Comparison of ENCODE assay signal across 1 cellular context in genomic region chr4:39324897-39325613, GRCh38.
TF ChIP-seq lines count a peak whose summit lies in the region.

No MANE protein-coding gene starts in this region.

TF ChIP-seq in HepG2, 621 proteins besides CTCF, POLR2A, EP300 and RAD21 (continued from another document and continues in another):
- TF ChIP-seq, protein P1, sequence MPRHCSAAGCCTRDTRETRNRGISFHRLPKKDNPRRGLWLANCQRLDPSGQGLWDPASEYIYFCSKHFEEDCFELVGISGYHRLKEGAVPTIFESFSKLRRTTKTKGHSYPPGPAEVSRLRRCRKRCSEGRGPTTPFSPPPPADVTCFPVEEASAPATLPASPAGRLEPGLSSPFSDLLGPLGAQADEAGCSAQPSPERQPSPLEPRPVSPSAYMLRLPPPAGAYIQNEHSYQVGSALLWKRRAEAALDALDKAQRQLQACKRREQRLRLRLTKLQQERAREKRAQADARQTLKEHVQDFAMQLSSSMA (CRISPR knock-in tag; IDR thresholded peaks at IDR 0.05) = no peak
- TF ChIP-seq TSC22D2 (CRISPR knock-in tag; IDR thresholded peaks at IDR 0.05; ENCODE audit: borderline replicate concordance) (no peak), KAT2B (IDR thresholded peaks at IDR 0.05; ENCODE audit: borderline replicate concordance, low read depth, low read length) (no peak), ATF7 (IDR thresholded peaks at IDR 0.05) (peak; percentile 61; the same call in 1 of the 2 replicates), ATF7 (CRISPR knock-in tag; IDR thresholded peaks at IDR 0.05) (no peak), HMGXB3 (CRISPR knock-in tag; IDR thresholded peaks at IDR 0.05; ENCODE audit: borderline replicate concordance) (no peak), REPIN1 (CRISPR knock-in tag; IDR thresholded peaks at IDR 0.05; ENCODE audit: borderline replicate concordance, low read depth) (0 out of 2 replicates have a peak, but pooled peaks have one; percentile 33), SOX13 (IDR thresholded peaks at IDR 0.05) (no peak), SOX13 (CRISPR knock-in tag; conservative IDR thresholded peaks at IDR 0.05 in 1 of 2, IDR thresholded peaks at IDR 0.05 in 1 of 2) (peak in 1 of 2 experiments; percentile 43; a peak in 1 of 4 replicates), ZBTB38 (CRISPR knock-in tag; IDR thresholded peaks at IDR 0.05) (no peak), ZNF577 (CRISPR knock-in tag; IDR thresholded peaks at IDR 0.05; ENCODE audit: borderline replicate concordance, low read depth) (no peak), HOXA9 (CRISPR knock-in tag; IDR thresholded peaks at IDR 0.05; ENCODE audit: borderline replicate concordance) (no peak), TCF7L2 (IDR thresholded peaks at IDR 0.05; ENCODE audit: low read depth, low read length) (no peak), ZBTB25 (CRISPR knock-in tag; IDR thresholded peaks at IDR 0.05) (0 out of 2 replicates have a peak, but pooled peaks have one; percentile 59), ZNF768 (CRISPR knock-in tag; IDR thresholded peaks at IDR 0.05) (no peak), NCOA1 (CRISPR knock-in tag; IDR thresholded peaks at IDR 0.05) (no peak), ZHX1 (CRISPR knock-in tag; IDR thresholded peaks at IDR 0.05; ENCODE audit: low read depth) (no peak), ZNF441 (CRISPR knock-in tag; IDR thresholded peaks at IDR 0.05; ENCODE audit: borderline replicate concordance) (no peak)
- TF ChIP-seq, protein P2, sequence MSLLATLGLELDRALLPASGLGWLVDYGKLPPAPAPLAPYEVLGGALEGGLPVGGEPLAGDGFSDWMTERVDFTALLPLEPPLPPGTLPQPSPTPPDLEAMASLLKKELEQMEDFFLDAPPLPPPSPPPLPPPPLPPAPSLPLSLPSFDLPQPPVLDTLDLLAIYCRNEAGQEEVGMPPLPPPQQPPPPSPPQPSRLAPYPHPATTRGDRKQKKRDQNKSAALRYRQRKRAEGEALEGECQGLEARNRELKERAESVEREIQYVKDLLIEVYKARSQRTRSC (CRISPR knock-in tag; IDR thresholded peaks at IDR 0.05; ENCODE audit: low read depth) = no peak
- TF ChIP-seq, protein P3, sequence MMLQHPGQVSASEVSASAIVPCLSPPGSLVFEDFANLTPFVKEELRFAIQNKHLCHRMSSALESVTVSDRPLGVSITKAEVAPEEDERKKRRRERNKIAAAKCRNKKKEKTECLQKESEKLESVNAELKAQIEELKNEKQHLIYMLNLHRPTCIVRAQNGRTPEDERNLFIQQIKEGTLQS (CRISPR knock-in tag; IDR thresholded peaks at IDR 0.05) = peak; percentile 39; the same call in 1 of the 2 replicates
- TF ChIP-seq, protein P4, sequence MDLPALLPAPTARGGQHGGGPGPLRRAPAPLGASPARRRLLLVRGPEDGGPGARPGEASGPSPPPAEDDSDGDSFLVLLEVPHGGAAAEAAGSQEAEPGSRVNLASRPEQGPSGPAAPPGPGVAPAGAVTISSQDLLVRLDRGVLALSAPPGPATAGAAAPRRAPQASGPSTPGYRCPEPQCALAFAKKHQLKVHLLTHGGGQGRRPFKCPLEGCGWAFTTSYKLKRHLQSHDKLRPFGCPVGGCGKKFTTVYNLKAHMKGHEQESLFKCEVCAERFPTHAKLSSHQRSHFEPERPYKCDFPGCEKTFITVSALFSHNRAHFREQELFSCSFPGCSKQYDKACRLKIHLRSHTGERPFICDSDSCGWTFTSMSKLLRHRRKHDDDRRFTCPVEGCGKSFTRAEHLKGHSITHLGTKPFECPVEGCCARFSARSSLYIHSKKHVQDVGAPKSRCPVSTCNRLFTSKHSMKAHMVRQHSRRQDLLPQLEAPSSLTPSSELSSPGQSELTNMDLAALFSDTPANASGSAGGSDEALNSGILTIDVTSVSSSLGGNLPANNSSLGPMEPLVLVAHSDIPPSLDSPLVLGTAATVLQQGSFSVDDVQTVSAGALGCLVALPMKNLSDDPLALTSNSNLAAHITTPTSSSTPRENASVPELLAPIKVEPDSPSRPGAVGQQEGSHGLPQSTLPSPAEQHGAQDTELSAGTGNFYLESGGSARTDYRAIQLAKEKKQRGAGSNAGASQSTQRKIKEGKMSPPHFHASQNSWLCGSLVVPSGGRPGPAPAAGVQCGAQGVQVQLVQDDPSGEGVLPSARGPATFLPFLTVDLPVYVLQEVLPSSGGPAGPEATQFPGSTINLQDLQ (CRISPR knock-in tag; IDR thresholded peaks at IDR 0.05) = no peak
- TF ChIP-seq, protein P5, sequence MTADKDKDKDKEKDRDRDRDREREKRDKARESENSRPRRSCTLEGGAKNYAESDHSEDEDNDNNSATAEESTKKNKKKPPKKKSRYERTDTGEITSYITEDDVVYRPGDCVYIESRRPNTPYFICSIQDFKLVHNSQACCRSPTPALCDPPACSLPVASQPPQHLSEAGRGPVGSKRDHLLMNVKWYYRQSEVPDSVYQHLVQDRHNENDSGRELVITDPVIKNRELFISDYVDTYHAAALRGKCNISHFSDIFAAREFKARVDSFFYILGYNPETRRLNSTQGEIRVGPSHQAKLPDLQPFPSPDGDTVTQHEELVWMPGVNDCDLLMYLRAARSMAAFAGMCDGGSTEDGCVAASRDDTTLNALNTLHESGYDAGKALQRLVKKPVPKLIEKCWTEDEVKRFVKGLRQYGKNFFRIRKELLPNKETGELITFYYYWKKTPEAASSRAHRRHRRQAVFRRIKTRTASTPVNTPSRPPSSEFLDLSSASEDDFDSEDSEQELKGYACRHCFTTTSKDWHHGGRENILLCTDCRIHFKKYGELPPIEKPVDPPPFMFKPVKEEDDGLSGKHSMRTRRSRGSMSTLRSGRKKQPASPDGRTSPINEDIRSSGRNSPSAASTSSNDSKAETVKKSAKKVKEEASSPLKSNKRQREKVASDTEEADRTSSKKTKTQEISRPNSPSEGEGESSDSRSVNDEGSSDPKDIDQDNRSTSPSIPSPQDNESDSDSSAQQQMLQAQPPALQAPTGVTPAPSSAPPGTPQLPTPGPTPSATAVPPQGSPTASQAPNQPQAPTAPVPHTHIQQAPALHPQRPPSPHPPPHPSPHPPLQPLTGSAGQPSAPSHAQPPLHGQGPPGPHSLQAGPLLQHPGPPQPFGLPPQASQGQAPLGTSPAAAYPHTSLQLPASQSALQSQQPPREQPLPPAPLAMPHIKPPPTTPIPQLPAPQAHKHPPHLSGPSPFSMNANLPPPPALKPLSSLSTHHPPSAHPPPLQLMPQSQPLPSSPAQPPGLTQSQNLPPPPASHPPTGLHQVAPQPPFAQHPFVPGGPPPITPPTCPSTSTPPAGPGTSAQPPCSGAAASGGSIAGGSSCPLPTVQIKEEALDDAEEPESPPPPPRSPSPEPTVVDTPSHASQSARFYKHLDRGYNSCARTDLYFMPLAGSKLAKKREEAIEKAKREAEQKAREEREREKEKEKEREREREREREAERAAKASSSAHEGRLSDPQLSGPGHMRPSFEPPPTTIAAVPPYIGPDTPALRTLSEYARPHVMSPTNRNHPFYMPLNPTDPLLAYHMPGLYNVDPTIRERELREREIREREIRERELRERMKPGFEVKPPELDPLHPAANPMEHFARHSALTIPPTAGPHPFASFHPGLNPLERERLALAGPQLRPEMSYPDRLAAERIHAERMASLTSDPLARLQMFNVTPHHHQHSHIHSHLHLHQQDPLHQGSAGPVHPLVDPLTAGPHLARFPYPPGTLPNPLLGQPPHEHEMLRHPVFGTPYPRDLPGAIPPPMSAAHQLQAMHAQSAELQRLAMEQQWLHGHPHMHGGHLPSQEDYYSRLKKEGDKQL (CRISPR knock-in tag; IDR thresholded peaks at IDR 0.05; ENCODE audit: low read depth) = no peak
- TF ChIP-seq, protein P6, sequence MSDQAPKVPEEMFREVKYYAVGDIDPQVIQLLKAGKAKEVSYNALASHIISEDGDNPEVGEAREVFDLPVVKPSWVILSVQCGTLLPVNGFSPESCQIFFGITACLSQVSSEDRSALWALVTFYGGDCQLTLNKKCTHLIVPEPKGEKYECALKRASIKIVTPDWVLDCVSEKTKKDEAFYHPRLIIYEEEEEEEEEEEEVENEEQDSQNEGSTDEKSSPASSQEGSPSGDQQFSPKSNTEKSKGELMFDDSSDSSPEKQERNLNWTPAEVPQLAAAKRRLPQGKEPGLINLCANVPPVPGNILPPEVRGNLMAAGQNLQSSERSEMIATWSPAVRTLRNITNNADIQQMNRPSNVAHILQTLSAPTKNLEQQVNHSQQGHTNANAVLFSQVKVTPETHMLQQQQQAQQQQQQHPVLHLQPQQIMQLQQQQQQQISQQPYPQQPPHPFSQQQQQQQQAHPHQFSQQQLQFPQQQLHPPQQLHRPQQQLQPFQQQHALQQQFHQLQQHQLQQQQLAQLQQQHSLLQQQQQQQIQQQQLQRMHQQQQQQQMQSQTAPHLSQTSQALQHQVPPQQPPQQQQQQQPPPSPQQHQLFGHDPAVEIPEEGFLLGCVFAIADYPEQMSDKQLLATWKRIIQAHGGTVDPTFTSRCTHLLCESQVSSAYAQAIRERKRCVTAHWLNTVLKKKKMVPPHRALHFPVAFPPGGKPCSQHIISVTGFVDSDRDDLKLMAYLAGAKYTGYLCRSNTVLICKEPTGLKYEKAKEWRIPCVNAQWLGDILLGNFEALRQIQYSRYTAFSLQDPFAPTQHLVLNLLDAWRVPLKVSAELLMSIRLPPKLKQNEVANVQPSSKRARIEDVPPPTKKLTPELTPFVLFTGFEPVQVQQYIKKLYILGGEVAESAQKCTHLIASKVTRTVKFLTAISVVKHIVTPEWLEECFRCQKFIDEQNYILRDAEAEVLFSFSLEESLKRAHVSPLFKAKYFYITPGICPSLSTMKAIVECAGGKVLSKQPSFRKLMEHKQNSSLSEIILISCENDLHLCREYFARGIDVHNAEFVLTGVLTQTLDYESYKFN (CRISPR knock-in tag; conservative IDR thresholded peaks at IDR 0.05) = peak; percentile 55
- TF ChIP-seq, protein P7, sequence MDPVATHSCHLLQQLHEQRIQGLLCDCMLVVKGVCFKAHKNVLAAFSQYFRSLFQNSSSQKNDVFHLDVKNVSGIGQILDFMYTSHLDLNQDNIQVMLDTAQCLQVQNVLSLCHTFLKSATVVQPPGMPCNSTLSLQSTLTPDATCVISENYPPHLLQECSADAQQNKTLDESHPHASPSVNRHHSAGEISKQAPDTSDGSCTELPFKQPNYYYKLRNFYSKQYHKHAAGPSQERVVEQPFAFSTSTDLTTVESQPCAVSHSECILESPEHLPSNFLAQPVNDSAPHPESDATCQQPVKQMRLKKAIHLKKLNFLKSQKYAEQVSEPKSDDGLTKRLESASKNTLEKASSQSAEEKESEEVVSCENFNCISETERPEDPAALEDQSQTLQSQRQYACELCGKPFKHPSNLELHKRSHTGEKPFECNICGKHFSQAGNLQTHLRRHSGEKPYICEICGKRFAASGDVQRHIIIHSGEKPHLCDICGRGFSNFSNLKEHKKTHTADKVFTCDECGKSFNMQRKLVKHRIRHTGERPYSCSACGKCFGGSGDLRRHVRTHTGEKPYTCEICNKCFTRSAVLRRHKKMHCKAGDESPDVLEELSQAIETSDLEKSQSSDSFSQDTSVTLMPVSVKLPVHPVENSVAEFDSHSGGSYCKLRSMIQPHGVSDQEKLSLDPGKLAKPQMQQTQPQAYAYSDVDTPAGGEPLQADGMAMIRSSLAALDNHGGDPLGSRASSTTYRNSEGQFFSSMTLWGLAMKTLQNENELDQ (CRISPR knock-in tag; IDR thresholded peaks at IDR 0.05; ENCODE audit: borderline replicate concordance) = no peak
